Comparison of ENCODE assay signal across 8 cellular contexts in the genomic region with DNA sequence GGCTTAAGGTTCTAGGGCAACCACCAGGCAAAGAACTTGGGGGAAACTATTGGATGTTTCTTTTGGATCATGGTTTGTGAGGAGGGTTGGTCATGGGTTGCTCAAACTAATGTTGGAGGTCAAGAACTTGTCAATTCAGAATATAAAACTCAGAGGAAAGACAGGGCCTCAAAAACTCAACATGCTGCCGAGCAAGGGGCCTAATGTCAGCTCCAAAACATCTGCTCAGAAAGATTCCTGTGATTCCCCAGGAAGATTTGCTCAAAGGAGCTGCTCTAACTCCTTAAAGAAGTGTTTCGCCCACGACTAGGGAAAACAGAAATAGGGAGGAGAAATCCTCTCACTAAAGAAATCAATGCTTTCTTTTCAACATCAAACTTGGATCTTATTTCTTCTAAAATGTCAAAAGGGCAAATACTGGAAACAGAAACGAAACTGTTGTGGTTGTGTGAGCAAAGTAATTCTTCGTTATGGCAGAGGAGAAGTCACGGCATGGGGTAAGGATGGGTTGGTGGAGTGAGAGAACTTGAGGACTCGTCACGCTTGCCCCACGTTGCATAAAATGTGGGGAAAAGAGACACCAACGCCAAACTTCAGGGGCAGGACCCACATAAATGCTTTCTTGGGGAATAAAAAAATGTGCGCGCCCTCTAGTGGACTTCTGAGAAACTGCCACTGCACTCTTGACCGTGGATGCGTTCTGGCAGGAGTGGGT. TPM values are rescaled to one million over a fixed set of nuclear protein-coding genes. Genes with fewer than 3 reads are reported as not detected.
DNase-seq lines count a peak whose midpoint lies in the region; ATAC-seq and TF ChIP-seq lines count a peak whose summit lies in the region.

No MANE protein-coding gene starts in this region.

- ATAC-seq in GM18858 (IDR thresholded peaks at IDR 0.05; ENCODE audit: unreplicated experiment) (peak; percentile 32), HG03066 (IDR thresholded peaks at IDR 0.05; ENCODE audit: low read depth, unreplicated experiment) (peak; percentile 49), natural killer cell (peak; percentile 34 to 68 (median 63))
- ATAC-seq in stimulated activated naive CD8-positive, alpha-beta T cell treated with anti-CD3 and anti-CD28 coated beads, Interleukin-15, amount 100 ng/mL, for 72 hours, result peak; percentile 93

- no peaks in the 10 kb centered on the region for H3K36me3 Mint-ChIP-seq in natural killer cell

- peak overlapping the region; percentile 67 for H3K4me3 Mint-ChIP-seq in natural killer cell
- H3K4me3 Mint-ChIP-seq in stimulated activated naive CD8-positive, alpha-beta T cell treated with anti-CD3 and anti-CD28 coated beads, Interleukin-15, amount 100 ng/mL, for 72 hours, result peak overlapping the region; percentile 77 to 78

- no peaks in the 10 kb centered on the region for H3K9me3 Mint-ChIP-seq in natural killer cell
- no peaks in the 10 kb centered on the region for H3K9me3 Mint-ChIP-seq in stimulated activated naive CD8-positive, alpha-beta T cell treated with anti-CD3 and anti-CD28 coated beads, Interleukin-15, amount 100 ng/mL, for 72 hours

- DNase-seq in AG10803 (ENCODE audit: low read depth) (peak; percentile 86), NCI-H69 (lab: John Stamatoyannopoulos, UW) (peak; percentile 50), erythroblast (lab: John Stamatoyannopoulos, UW) (peak; percentile 37 to 73), natural killer cell (peak; percentile 21)
- peak in 2 of 3 experiments; percentile 36 to 40 for DNase-seq in activated CD8-positive, alpha-beta memory T cell treated with anti-CD3 and anti-CD28 coated beads for 48 hours (ENCODE audit: low read depth in 2 of 3, low spot score in 2 of 3)
- DNase-seq in stimulated activated naive CD8-positive, alpha-beta T cell treated with anti-CD3 and anti-CD28 coated beads, Interleukin-15, amount 100 ng/mL, for 72 hours, result peak; percentile 78 to 80

- TF ChIP-seq CTCF in AG10803 (conservative IDR thresholded peaks at IDR 0.05; ENCODE audit: low read length) (peak; percentile 91), natural killer cell (IDR thresholded peaks at IDR 0.05) (peak; percentile 96)

- intact Hi-C loops in natural killer cell (cut with micrococcal nuclease), result loop anchor here (1.0 to 10.0 kb wide), 2 partner anchors 539 to 567 kb away; no protein-coding TSS in a partner anchor

- peak overlapping the region in 1 of 2 donors; percentile 56 for H3K27ac Mint-ChIP-seq in natural killer cell
- peak overlapping the region; percentile 98 to 99 for H3K27ac Mint-ChIP-seq in stimulated activated naive CD8-positive, alpha-beta T cell treated with anti-CD3 and anti-CD28 coated beads, Interleukin-15, amount 100 ng/mL, for 72 hours

- TF ChIP-seq POLR2A in erythroblast (IDR thresholded peaks at IDR 0.05; ENCODE audit: low read length), result no peak

- H3K4me1 Mint-ChIP-seq in natural killer cell, result peaks cover 11 to 13% of the 10 kb centered on the region in 2 donors
- H3K4me1 Mint-ChIP-seq in stimulated activated naive CD8-positive, alpha-beta T cell treated with anti-CD3 and anti-CD28 coated beads, Interleukin-15, amount 100 ng/mL, for 72 hours, result peaks cover 5% of the 10 kb centered on the region

- H3K27me3 Mint-ChIP-seq in natural killer cell (ENCODE audit: low read depth in 2 of 2), result peaks cover 10 to 12% of the 10 kb centered on the region in 2 donors
- no peaks in the 10 kb centered on the region for H3K27me3 Mint-ChIP-seq in stimulated activated naive CD8-positive, alpha-beta T cell treated with anti-CD3 and anti-CD28 coated beads, Interleukin-15, amount 100 ng/mL, for 72 hours

- H3K4me3 ChIP-seq in AG10803 (ENCODE audit: low read length), result peak overlapping the region; percentile 43

RNA-seq across cellular contexts. Expression of gene IGF1, which starts 3.8 kb away (rescaled TPM):
- under 1 TPM in 1 of 3 donors, not detected in 2; 0.48 TPM for total RNA-seq in natural killer cell

Comparison
In these comparisons a context has a peak if more than half of its experiments do, and no peak if none do; other contexts are left out.
1. Peak in every context shown above with its lines: DNase-seq, ATAC-seq and H3K4me3 ChIP-seq.
2. DNase-seq: peak in every context shown above with its lines; median percentile 86 in AG10803; 79 in stimulated activated naive CD8-positive, alpha-beta T cell treated with anti-CD3 and anti-CD28 coated beads, Interleukin-15, amount 100 ng/mL, for 72 hours; 55 in erythroblast; 50 in NCI-H69; 38 in activated CD8-positive, alpha-beta memory T cell treated with anti-CD3 and anti-CD28 coated beads for 48 hours; 21 in natural killer cell.
3. ATAC-seq: peak in every context shown above with its lines; median percentile 93 in stimulated activated naive CD8-positive, alpha-beta T cell treated with anti-CD3 and anti-CD28 coated beads, Interleukin-15, amount 100 ng/mL, for 72 hours; 63 in natural killer cell; 49 in HG03066; 32 in GM18858.